8 cellular contexts compared by ENCODE assay signal in genomic region chr2:204453730-204454167, GRCh38.
DNase-seq lines count a peak whose midpoint lies in the region; ATAC-seq, FAIRE-seq and TF ChIP-seq lines count a peak whose summit lies in the region.
"Had no signal": no experiment of that assay in that cellular context is flagged by ENCODE, and none has a peak within 500 bp of the region (broad histone marks: within the 10 kb centered on the region; RNA-seq: fewer than 3 reads in every experiment).

No MANE protein-coding gene starts in this region.

- H3K27me3 ChIP-seq in K562 (ENCODE audit: control insufficient read depth in 2 of 2, insufficient read depth in 2 of 2, low read length in 2 of 2) (no peaks in the 10 kb centered on the region), thoracic aorta (replicated peaks; ENCODE audit: insufficient read depth) (no peaks in the 10 kb centered on the region)

- no peaks in the 10 kb centered on the region for H3K4me1 Mint-ChIP-seq in immature natural killer cell

- no peak for TF ChIP-seq RAD21 in Ishikawa (IDR thresholded peaks at IDR 0.05; ENCODE audit: low read depth)
- no peak for TF ChIP-seq RAD21 in K562 (CRISPR knock-in tag; conservative IDR thresholded peaks at IDR 0.05 in 1 of 2, IDR thresholded peaks at IDR 0.05 in 1 of 2)

- H3K9me3 Mint-ChIP-seq in immature natural killer cell, result peaks cover 0 to 3% (median 0%) of the 10 kb centered on the region in 6 donors
- H3K9me3 Mint-ChIP-seq: activated T-helper 2 cell treated with anti-CD3 and anti-CD28 coated beads, Interferon-gamma antibody, Interleukin-2, Interleukin-4, amounts not matched to agents 10 μg/mL and 5 μg/mL and 100 μg/mL, durations not matched to agents 14 hours and 24 hours and 36 hours had no signal

- 20% methylated on average over 7 of the region's 7 CpGs for WGBS in K562 (ENCODE audit: insufficient coverage, low coverage, missing lambda C conversion rate)

- H3K4me1 ChIP-seq in K562 (replicated peaks in 1 of 2; ENCODE audit: control insufficient read depth in 2 of 2, insufficient read depth in 2 of 2, low read length in 2 of 2), result peaks cover 0 to 16% of the 10 kb centered on the region in 2 experiments; a peak in 4 of 5 replicates
- peaks cover 11 to 23% of the 10 kb centered on the region in 2 donors for H3K4me1 ChIP-seq in thoracic aorta (ENCODE audit: control insufficient read depth in 1 of 2, low read depth in 2 of 2)

- TF ChIP-seq EP300 in Ishikawa (IDR thresholded peaks at IDR 0.05; ENCODE audit: borderline replicate concordance) (no peak), K562 (IDR thresholded peaks at IDR 0.05; ENCODE audit: low read length) (no peak)

- H3K9me3 ChIP-seq in K562 (replicated peaks; ENCODE audit: control insufficient read depth, insufficient read depth, low read depth, low read length) (no peaks in the 10 kb centered on the region), thoracic aorta (no peaks in the 10 kb centered on the region)

- peak overlapping the region; percentile 38 to 87 for H3K9ac ChIP-seq in K562 (ENCODE audit: insufficient read depth in 1 of 2, low read depth in 2 of 2, low read length in 2 of 2)

- H3K36me3 ChIP-seq in K562 (ENCODE audit: control insufficient read depth, insufficient read depth, low read length) (no peaks in the 10 kb centered on the region), thoracic aorta (no peaks in the 10 kb centered on the region)

- H3K27ac Mint-ChIP-seq in immature natural killer cell, result no peak overlapping the region
- H3K27ac Mint-ChIP-seq: activated T-helper 2 cell treated with anti-CD3 and anti-CD28 coated beads, Interferon-gamma antibody, Interleukin-2, Interleukin-4, amounts not matched to agents 10 μg/mL and 5 μg/mL and 100 μg/mL, durations not matched to agents 14 hours and 24 hours and 36 hours had no signal

- FAIRE-seq in K562 (lab: Jason Lieb, UNC), result peak; percentile 11

- intact Hi-C loops in K562 (cut with micrococcal nuclease), result no loop called here

- TF ChIP-seq CTCF in K562 (IDR thresholded peaks at IDR 0.05 in 2 of 3, conservative IDR thresholded peaks at IDR 0.05 in 1 of 3; ENCODE audit: insufficient read depth in 2 of 3, low read depth in 1 of 3, low read length in 3 of 3) (no peak), thoracic aorta (IDR thresholded peaks at IDR 0.05) (no peak)

- no peak for TF ChIP-seq POLR2A in K562 (conservative IDR thresholded peaks at IDR 0.05)

- H3K4me2 ChIP-seq in K562 (ENCODE audit: insufficient read depth, low read length), result peak overlapping the region; percentile 45

- ATAC-seq in K562, result peak; percentile 67
- no peak for ATAC-seq in thoracic aorta (ENCODE audit: insufficient number of reproducible peaks, low FRiP score, low read depth)

- H3K9me1 ChIP-seq in K562 (ENCODE audit: control insufficient read depth, insufficient read depth, low read length), result no peaks in the 10 kb centered on the region

- no peak for DNase-seq in K562 (ENCODE audit: extremely low read depth in 1 of 4, low spot score in 3 of 4)
- peak; percentile 33 for DNase-seq in kidney glomerular epithelial cell (lab: John Stamatoyannopoulos, UW)
- DNase-seq in thoracic aorta (ENCODE audit: low spot score), result no peak
- DNase-seq in stimulated activated naive CD4-positive, alpha-beta T cell treated with Interleukin-2 at 50 U/mL for 16 hours (lab: John Stamatoyannopoulos, UW), result no peak
- DNase-seq in immature natural killer cell, result no peak
- no peak for DNase-seq in COLO668 (lab: John Stamatoyannopoulos, UW; ENCODE audit: unreplicated experiment)

- no peaks in the 10 kb centered on the region for H3K79me2 ChIP-seq in K562 (ENCODE audit: control insufficient read depth, insufficient read depth, low read length)

- CTCF ChIA-PET in K562 (lab: Yijun Ruan, JAX; ENCODE audit: low intra/inter-chr PET ratio), result no interaction called here

- no peaks in the 10 kb centered on the region for H3K36me3 Mint-ChIP-seq in immature natural killer cell

- no peaks in the 10 kb centered on the region for H4K20me1 ChIP-seq in K562 (replicated peaks; ENCODE audit: control insufficient read depth, insufficient read depth, low read length)

- H3K4me3 ChIP-seq in K562 (no peak overlapping the region), thoracic aorta (peak overlapping the region; percentile 43)

- POLR2A ChIA-PET in K562 (lab: Yijun Ruan, JAX), result no interaction called here

- peak overlapping the region; percentile 85 for H2AFZ ChIP-seq in K562 (ENCODE audit: low read depth, low read length)

- H3K27me3 Mint-ChIP-seq in immature natural killer cell (ENCODE audit: low read depth in 3 of 3), result peaks cover 0 to 3% (median 0%) of the 10 kb centered on the region in 3 donors

- H3K27ac ChIP-seq in K562 (ENCODE audit: extremely low read depth, low read depth, low read length), result peak overlapping the region; percentile 46; the same call in 2 of the 3 replicates
- peak overlapping the region in 1 of 2 donors; percentile 25 for H3K27ac ChIP-seq in thoracic aorta

- in situ Hi-C loops in K562 (cut with MboI), result no loop called here

- BruUV-seq in K562 (replicated peaks; lab: Mats Ljungman, UMichigan), result no TSS peak

- H3K4me3 Mint-ChIP-seq in immature natural killer cell, result no peak overlapping the region

TF ChIP-seq in Ishikawa, 13 proteins besides CTCF, POLR2A, EP300 and RAD21:
- TF ChIP-seq NFIC (IDR thresholded peaks at IDR 0.05) (peak; percentile 63), MAX (IDR thresholded peaks at IDR 0.05) (no peak)

TF ChIP-seq in K562, 482 proteins besides CTCF, POLR2A, EP300 and RAD21 (continues in another document):
- TF ChIP-seq GABPA (tag; conservative IDR thresholded peaks at IDR 0.05; ENCODE audit: low read depth), result 0 out of 2 replicates have a peak, but pooled peaks have one; percentile 37
- 0 out of 2 replicates have a peak, but pooled peaks have one; percentile 52 for TF ChIP-seq ZNF766 (CRISPR knock-in tag; conservative IDR thresholded peaks at IDR 0.05)
- TF ChIP-seq NFIC (IDR thresholded peaks at IDR 0.05), result peak; percentile 55
- peak in 1 of 3 experiments; percentile 77; a peak in 2 of 6 replicates for TF ChIP-seq ZBTB11 (CRISPR knock-in tag; IDR thresholded peaks at IDR 0.05)
- 0 out of 2 replicates have a peak, but pooled peaks have one; percentile 25 for TF ChIP-seq ZNF589 (CRISPR knock-in tag; IDR thresholded peaks at IDR 0.05; ENCODE audit: low read depth)
- TF ChIP-seq ETV1 (tag; conservative IDR thresholded peaks at IDR 0.05; ENCODE audit: low read depth), result peak; percentile 42; the same call in 1 of the 2 replicates
- TF ChIP-seq REST (CRISPR knock-in tag; IDR thresholded peaks at IDR 0.05; ENCODE audit: low read depth), result 0 out of 2 replicates have a peak, but pooled peaks have one; percentile 37
